Comparison of ENCODE assay signal across 10 cellular contexts in genomic region chr1:29415156-29415830, GRCh38.
A peak's percentile ranks its signal among the peaks of the same experiment; 100 is the strongest.
DNase-seq lines count a peak whose midpoint lies in the region; ATAC-seq and TF ChIP-seq lines count a peak whose summit lies in the region.
"Had no signal": no experiment of that assay in that cellular context is flagged by ENCODE, and none has a peak within 500 bp of the region (broad histone marks: within the 10 kb centered on the region; RNA-seq: fewer than 3 reads in every experiment).

No MANE protein-coding gene starts in this region.

- no peak overlapping the region for H2AFZ ChIP-seq in SK-N-SH (ENCODE audit: low read depth)

- 36% methylated on average over 5 of the region's 9 CpGs for WGBS in SK-N-SH (ENCODE audit: low lambda C conversion rate)

- no peak overlapping the region for H3K27ac ChIP-seq in SK-N-SH (ENCODE audit: low read depth in 2 of 2, low read length in 1 of 2)

- no peaks in the 10 kb centered on the region for H3K27me3 ChIP-seq in SK-N-SH (ENCODE audit: insufficient read depth)

- no peaks in the 10 kb centered on the region for H3K36me3 Mint-ChIP-seq in chondrocyte (ENCODE audit: low read depth)
- no peaks in the 10 kb centered on the region for H3K36me3 Mint-ChIP-seq in stimulated activated effector memory CD8-positive, alpha-beta T cell treated with anti-CD3 and anti-CD28 coated beads, Interleukin-12 subunit alpha, Interleukin-12 subunit beta, amount 100 ng/mL, for 72 hours

- H3K4me3 ChIP-seq in SK-N-SH (ENCODE audit: low read depth in 2 of 2, low read length in 1 of 2), result no peak overlapping the region

- no peaks in the 10 kb centered on the region for H3F3A ChIP-seq in SK-N-SH (replicated peaks; ENCODE audit: insufficient read depth)

- no peak for ATAC-seq in SK-N-SH treated with all-trans-retinoic acid at 6 μM for 48 hours
- ATAC-seq in stimulated activated effector memory CD8-positive, alpha-beta T cell treated with anti-CD3 and anti-CD28 coated beads, Interleukin-12 subunit alpha, Interleukin-12 subunit beta, amount 100 ng/mL, for 72 hours, result peak; percentile 33
- no peak for ATAC-seq in left colon
- no peak for ATAC-seq in HG03520 (IDR thresholded peaks at IDR 0.05; ENCODE audit: unreplicated experiment)

- intact Hi-C loops in left colon (cut with DNase I, micrococcal nuclease), result no loop called here

- POLR2A ChIA-PET in SK-N-SH (lab: Yijun Ruan, JAX), result no interaction called here

- H3K4me3 Mint-ChIP-seq in chondrocyte (ENCODE audit: unreplicated experiment), result no peak overlapping the region
- no peak overlapping the region for H3K4me3 Mint-ChIP-seq in stimulated activated effector memory CD8-positive, alpha-beta T cell treated with anti-CD3 and anti-CD28 coated beads, Interleukin-12 subunit alpha, Interleukin-12 subunit beta, amount 100 ng/mL, for 72 hours

- H3K9me3 ChIP-seq in SK-N-SH, result no peaks in the 10 kb centered on the region

- no peaks in the 10 kb centered on the region for H3K4me1 Mint-ChIP-seq in chondrocyte (ENCODE audit: low read depth)
- no peaks in the 10 kb centered on the region for H3K4me1 Mint-ChIP-seq in stimulated activated effector memory CD8-positive, alpha-beta T cell treated with anti-CD3 and anti-CD28 coated beads, Interleukin-12 subunit alpha, Interleukin-12 subunit beta, amount 100 ng/mL, for 72 hours

- no peaks in the 10 kb centered on the region for H3K9me2 ChIP-seq in SK-N-SH

- peaks cover 0 to 32% of the 10 kb centered on the region in 2 experiments; a peak in 1 of 4 replicates for H3K4me1 ChIP-seq in SK-N-SH (ENCODE audit: control insufficient read depth in 1 of 2, insufficient read depth in 2 of 2, low read depth in 1 of 2, low read length in 1 of 2)

- peak; percentile 61 for DNase-seq in SK-N-SH
- DNase-seq in NCI-H2171 treated with DMSO at 0.1 percent for 48 hours (lab: John Stamatoyannopoulos, UW), result peak; percentile 43
- no peak for DNase-seq in chondrocyte (ENCODE audit: low spot score)
- no peak for DNase-seq in stimulated activated effector memory CD8-positive, alpha-beta T cell treated with anti-CD3 and anti-CD28 coated beads, Interleukin-12 subunit alpha, Interleukin-12 subunit beta, amount 100 ng/mL, for 72 hours (ENCODE audit: low spot score in 2 of 2)
- DNase-seq in activated effector memory CD4-positive, alpha-beta T cell treated with anti-CD3 and anti-CD28 coated beads, Interleukin-2, amount 50 U/mL, for 16 hours, result no peak
- no peak for DNase-seq in left colon
- DNase-seq: activated T-cell treated with anti-CD3 and anti-CD28 coated beads, Interleukin-2, amount 50 U/mL, for 1 hour; midbrain had no signal

- peaks cover 2% of the 10 kb centered on the region for H3K9me3 Mint-ChIP-seq in chondrocyte (ENCODE audit: low read depth)
- H3K9me3 Mint-ChIP-seq in stimulated activated effector memory CD8-positive, alpha-beta T cell treated with anti-CD3 and anti-CD28 coated beads, Interleukin-12 subunit alpha, Interleukin-12 subunit beta, amount 100 ng/mL, for 72 hours, result no peaks in the 10 kb centered on the region

- no peak overlapping the region for H3K27ac Mint-ChIP-seq in chondrocyte (ENCODE audit: unreplicated experiment)
- H3K27ac Mint-ChIP-seq in stimulated activated effector memory CD8-positive, alpha-beta T cell treated with anti-CD3 and anti-CD28 coated beads, Interleukin-12 subunit alpha, Interleukin-12 subunit beta, amount 100 ng/mL, for 72 hours, result no peak overlapping the region

- H3K79me2 ChIP-seq in SK-N-SH (ENCODE audit: insufficient read depth), result no peaks in the 10 kb centered on the region

- no peak for TF ChIP-seq EP300 in SK-N-SH (IDR thresholded peaks at IDR 0.05; ENCODE audit: borderline replicate concordance in 1 of 2, low read depth in 1 of 2, low read length in 1 of 2)

- CTCF ChIA-PET in SK-N-SH (lab: Yijun Ruan, JAX), result interaction anchor here (0.6 to 2.2 kb wide), 14 partner anchors 9 to 288 kb away, joined by 3 to 9 read pairs (median 4); no protein-coding TSS in a partner anchor

- peaks cover 32% of the 10 kb centered on the region for H3K27me3 Mint-ChIP-seq in chondrocyte (ENCODE audit: low read depth)

- H3K9ac ChIP-seq in SK-N-SH, result no peak overlapping the region

- H3K36me3 ChIP-seq in SK-N-SH (replicated peaks in 1 of 2; ENCODE audit: control insufficient read depth in 1 of 2, insufficient read depth in 2 of 2, low read length in 1 of 2), result no peaks in the 10 kb centered on the region

- no peak overlapping the region for H3K4me2 ChIP-seq in SK-N-SH

- H4K20me1 ChIP-seq in SK-N-SH (ENCODE audit: insufficient read depth), result no peaks in the 10 kb centered on the region

- TF ChIP-seq RAD21 in SK-N-SH (IDR thresholded peaks at IDR 0.05; ENCODE audit: low read length), result peak; percentile 66

- TF ChIP-seq CTCF in SK-N-SH (IDR thresholded peaks at IDR 0.05), result no peak
- TF ChIP-seq CTCF in chondrocyte (IDR thresholded peaks at IDR 0.05), result peak; percentile 25

TF ChIP-seq in SK-N-SH, 30 proteins besides CTCF, POLR2A, EP300 and RAD21:
- TF ChIP-seq NFIC (IDR thresholded peaks at IDR 0.05; ENCODE audit: borderline replicate concordance) (no peak), SMC3 (IDR thresholded peaks at IDR 0.05; ENCODE audit: low read depth, low read length) (peak; percentile 34; the same call in 1 of the 2 replicates)
TF ChIP-seq in SK-N-SH: peak in this region for 1.

TF ChIP-seq in SK-N-SH treated with all-trans-retinoic acid at 6 μM for 48 hours, 23 proteins besides CTCF, POLR2A, EP300 and RAD21:
- TF ChIP-seq PATZ1 (CRISPR knock-in tag; IDR thresholded peaks at IDR 0.05; ENCODE audit: borderline replicate concordance) (no peak), ZFP3 (CRISPR knock-in tag; IDR thresholded peaks at IDR 0.05) (no peak), ZC3H10 (CRISPR knock-in tag; IDR thresholded peaks at IDR 0.05) (no peak), TOX (CRISPR knock-in tag; IDR thresholded peaks at IDR 0.05; ENCODE audit: borderline replicate concordance) (no peak), ISL1 (CRISPR knock-in tag; IDR thresholded peaks at IDR 0.05) (no peak), GLIS3 (CRISPR knock-in tag; IDR thresholded peaks at IDR 0.05) (no peak), ZFP30 (CRISPR knock-in tag; IDR thresholded peaks at IDR 0.05) (no peak), ZNF70 (CRISPR knock-in tag; IDR thresholded peaks at IDR 0.05) (no peak), CSDC2 (CRISPR knock-in tag; IDR thresholded peaks at IDR 0.05) (no peak), SNAI2 (CRISPR knock-in tag; IDR thresholded peaks at IDR 0.05) (no peak)
TF ChIP-seq in SK-N-SH treated with all-trans-retinoic acid at 6 μM for 48 hours: peak in this region for 0.

Comparison
In these comparisons a context has a peak if more than half of its experiments do, and no peak if none do; other contexts are left out.
1. DNase-seq: peak in SK-N-SH (single experiment) and NCI-H2171 treated with DMSO at 0.1 percent for 48 hours (single experiment); none in chondrocyte (single experiment), stimulated activated effector memory CD8-positive, alpha-beta T cell treated with anti-CD3 and anti-CD28 coated beads, Interleukin-12 subunit alpha, Interleukin-12 subunit beta, amount 100 ng/mL, for 72 hours (0 of 2), activated effector memory CD4-positive, alpha-beta T cell treated with anti-CD3 and anti-CD28 coated beads, Interleukin-2, amount 50 U/mL, for 16 hours (single experiment) and left colon (0 of 2).